8 cellular contexts compared by ENCODE assay signal in genomic region chr6:90780778-90781177, GRCh38.
"Had no signal": no experiment of that assay in that cellular context is flagged by ENCODE, and none has a peak within 500 bp of the region (broad histone marks: within the 10 kb centered on the region; RNA-seq: fewer than 3 reads in every experiment).

No MANE protein-coding gene starts in this region.

- DNase-seq: GM23248, GOT3, H7, H9, HCEC 1CT, HFFc6 had no signal

- H2AFZ ChIP-seq: GM23248 had no signal

- ATAC-seq: HCT116 had no signal

- H3K9ac ChIP-seq: GM23248 had no signal

- H3K36me3 ChIP-seq: HAP-1 had no signal

- H3K9me3 ChIP-seq: HAP-1 had no signal

- H3K4me3 ChIP-seq: GM23248, HAP-1 had no signal

- H3K27ac ChIP-seq: GM23248 had no signal

- H3K4me3 Mint-ChIP-seq: H9, HFFc6 had no signal

- H3K27ac Mint-ChIP-seq: HFFc6 had no signal
